Comparison of ENCODE assay signal across 27 cellular contexts in genomic region chr2:11433875-11434274, GRCh38.
"Had no signal": no experiment of that assay in that cellular context is flagged by ENCODE, and none has a peak within 500 bp of the region (broad histone marks: within the 10 kb centered on the region; RNA-seq: fewer than 3 reads in every experiment).

No MANE protein-coding gene starts in this region.

- H3K9me3 Mint-ChIP-seq: activated CD4-positive, alpha-beta T cell treated with anti-CD3 and anti-CD28 coated beads, Interleukin-2, amount 10 ng/mL, durations not matched to agents 7 days and 5 days; T-helper 1 cell treated with Interleukin-12 subunit alpha and Interleukin-12 subunit beta and Interleukin-4 antibody, amounts not matched to agents 30 μg/mL and 1 μg/mL, for 36 hours had no signal

- H3K4me1 Mint-ChIP-seq: activated CD4-positive, alpha-beta T cell treated with anti-CD3 and anti-CD28 coated beads, Interleukin-2, amount 10 ng/mL, durations not matched to agents 7 days and 5 days; brain; nephron; WTC11 had no signal

- DNase-seq: activated CD4-positive, alpha-beta T cell treated with anti-CD3 and anti-CD28 coated beads for 1 hour; activated CD4-positive, alpha-beta T cell treated with anti-CD3 and anti-CD28 coated beads, Interleukin-2, amount 10 ng/mL, durations not matched to agents 7 days and 5 days; activated effector memory CD4-positive, alpha-beta T cell treated with Interleukin-2 at 50 U/mL for 16 hours; activated naive CD4-positive, alpha-beta T cell treated with Interleukin-2 at 50 U/mL for 16 hours; activated T-cell treated with anti-CD3 and anti-CD28 coated beads for 4 hours; dorsolateral prefrontal cortex; effector memory CD4-positive, alpha-beta T cell; islet precursor cell; left ventricle myocardium inferior; mesendoderm; mucosa of descending colon; right lobe of liver; stimulated activated CD4-positive, alpha-beta T cell treated with anti-CD3 and anti-CD28 coated beads, Interleukin-2, amount 100 ng/mL, for 48 hours; T-helper 9 cell; tibial artery had no signal

- H3K4me3 Mint-ChIP-seq: activated CD4-positive, alpha-beta T cell treated with anti-CD3 and anti-CD28 coated beads, Interleukin-2, amount 10 ng/mL, durations not matched to agents 7 days and 5 days; activated naive CD8-positive, alpha-beta T cell; brain; nephron; T-helper 1 cell treated with Interleukin-12 subunit alpha and Interleukin-12 subunit beta and Interleukin-4 antibody, amounts not matched to agents 30 μg/mL and 1 μg/mL, for 36 hours; WTC11 had no signal

- H3K27ac ChIP-seq: ascending aorta, cardiac muscle cell, coronary artery, dorsolateral prefrontal cortex, gastroesophageal sphincter, hepatocyte, left ventricle myocardium inferior, right lobe of liver, suprapubic skin, tibial artery had no signal

- H3K27me3 Mint-ChIP-seq: activated CD4-positive, alpha-beta T cell treated with anti-CD3 and anti-CD28 coated beads, Interleukin-2, amount 10 ng/mL, durations not matched to agents 7 days and 5 days; activated naive CD8-positive, alpha-beta T cell; brain had no signal

- H3K27me3 ChIP-seq: ascending aorta, cardiac muscle cell, dorsolateral prefrontal cortex, gastroesophageal sphincter, hepatocyte, right lobe of liver, suprapubic skin, tibial artery had no signal

- H3K4me3 ChIP-seq: ascending aorta, cardiac muscle cell, coronary artery, dorsolateral prefrontal cortex, gastroesophageal sphincter, hepatocyte, left ventricle myocardium inferior, lung, mucosa of descending colon, right lobe of liver, suprapubic skin, tibial artery had no signal

- ATAC-seq: gastroesophageal sphincter, mucosa of descending colon, WTC11 had no signal

- H3K9me3 ChIP-seq: ascending aorta, gastroesophageal sphincter, left ventricle myocardium inferior, mucosa of descending colon, right lobe of liver, suprapubic skin, tibial artery had no signal

- H3K36me3 ChIP-seq: ascending aorta, cardiac muscle cell, left ventricle myocardium inferior, right lobe of liver, suprapubic skin, tibial artery had no signal

- H3K4me1 ChIP-seq: ascending aorta, gastroesophageal sphincter, left ventricle myocardium inferior, right lobe of liver, suprapubic skin, tibial artery had no signal

- H3K27ac Mint-ChIP-seq: activated CD4-positive, alpha-beta T cell treated with anti-CD3 and anti-CD28 coated beads, Interleukin-2, amount 10 ng/mL, durations not matched to agents 7 days and 5 days; activated naive CD8-positive, alpha-beta T cell; brain; nephron; T-helper 1 cell treated with Interleukin-12 subunit alpha and Interleukin-12 subunit beta and Interleukin-4 antibody, amounts not matched to agents 30 μg/mL and 1 μg/mL, for 36 hours; WTC11 had no signal
